ENCODE assay signal across 16 cellular contexts in genomic region chr10:133115981-133116380, GRCh38. TPM values are rescaled to one million over a fixed set of nuclear protein-coding genes. Genes with fewer than 3 reads are reported as not detected.
DNase-seq lines count a peak whose midpoint lies in the region; ATAC-seq and TF ChIP-seq lines count a peak whose summit lies in the region.
"Had no signal": no experiment of that assay in that cellular context is flagged by ENCODE, and none has a peak within 500 bp of the region (broad histone marks: within the 10 kb centered on the region; RNA-seq: fewer than 3 reads in every experiment).

No MANE protein-coding gene starts in this region.

- DNase-seq in right cardiac atrium (peak in 2 of 3 donors; percentile 18 to 22), cardiac septum (ENCODE audit: low spot score) (no peak), WTC11 (ENCODE audit: low spot score) (no peak), posterior vena cava (ENCODE audit: low spot score) (peak; percentile 64), DMS79 (lab: John Stamatoyannopoulos, UW) (no peak), neural progenitor cell (ENCODE audit: low spot score) (no peak), BE2C (no peak)
- DNase-seq: ACHN; C1 segment of cervical spinal cord; Calu3; CD4-positive, alpha-beta T cell; DMS 273 treated with DMSO at 0.1 percent for 48 hours; HCEC 1CT had no signal

- H3K4me1 Mint-ChIP-seq in WTC11, result no peaks in the 10 kb centered on the region
- H3K4me1 Mint-ChIP-seq in neural progenitor cell, result no peaks in the 10 kb centered on the region

- H3K27me3 Mint-ChIP-seq in WTC11 (ENCODE audit: low read depth), result no peaks in the 10 kb centered on the region; the same call in 1 of the 2 replicates
- peaks cover 16% of the 10 kb centered on the region for H3K27me3 Mint-ChIP-seq in neural progenitor cell (ENCODE audit: insufficient read depth, low read depth)

- H3F3A ChIP-seq in neural progenitor cell (ENCODE audit: low read depth), result no peaks in the 10 kb centered on the region

- no peak overlapping the region for H3K4me3 ChIP-seq in right cardiac atrium (ENCODE audit: low read length)
- H3K4me3 ChIP-seq in neural progenitor cell, result no peak overlapping the region
- H3K4me3 ChIP-seq in BE2C (ENCODE audit: low read depth, low read length), result no peak overlapping the region
- H3K4me3 ChIP-seq: GM12878 had no signal

- H3K9me3 Mint-ChIP-seq in WTC11 (peaks cover 18% of the 10 kb centered on the region), neural progenitor cell (peaks cover 25% of the 10 kb centered on the region)
- H3K9me3 Mint-ChIP-seq: CD4-positive, alpha-beta T cell had no signal

- no peaks in the 10 kb centered on the region for H3K79me2 ChIP-seq in neural progenitor cell (ENCODE audit: low read depth)

- no peak overlapping the region for H3K4me2 ChIP-seq in neural progenitor cell

- ATAC-seq in right cardiac atrium, result no peak
- 0 out of 2 replicates have a peak, but pooled peaks have one; percentile 20 for ATAC-seq in WTC11
- ATAC-seq: GM12878 had no signal

- no peaks in the 10 kb centered on the region for H4K20me1 ChIP-seq in neural progenitor cell (ENCODE audit: low read depth)

- H3K36me3 Mint-ChIP-seq in WTC11 (peaks cover 14% of the 10 kb centered on the region), neural progenitor cell (peaks cover 5% of the 10 kb centered on the region)

- H3K9ac ChIP-seq in neural progenitor cell, result no peak overlapping the region

- POLR2A ChIA-PET in WTC11 (lab: Charles Lee), result no interaction called here

- no peak overlapping the region for H2AFZ ChIP-seq in neural progenitor cell (replicated peaks)

- H3K9me3 ChIP-seq in right cardiac atrium (ENCODE audit: control insufficient read depth, low read length) (no peaks in the 10 kb centered on the region), neural progenitor cell (ENCODE audit: low read depth) (no peaks in the 10 kb centered on the region), BE2C (no peaks in the 10 kb centered on the region)

- 55% methylated on average over 17 of the region's 17 CpGs for WGBS in right cardiac atrium

- no peaks in the 10 kb centered on the region for H3K27me3 ChIP-seq in right cardiac atrium (ENCODE audit: control insufficient read depth, insufficient read depth)
- no peaks in the 10 kb centered on the region for H3K27me3 ChIP-seq in neural progenitor cell
- no peaks in the 10 kb centered on the region for H3K27me3 ChIP-seq in BE2C

- intact Hi-C loops in right cardiac atrium (cut with DNase I), result no loop called here
- intact Hi-C loops in cardiac septum (cut with DNase I), result no loop called here
- intact Hi-C loops in posterior vena cava (cut with DNase I), result no loop called here

- TF ChIP-seq CTCF in WTC11 (IDR thresholded peaks at IDR 0.05) (no peak), neural progenitor cell (IDR thresholded peaks at IDR 0.05) (no peak), BE2C (IDR thresholded peaks at IDR 0.05; ENCODE audit: low read depth, low read length) (no peak)

- H3K4me1 ChIP-seq in right cardiac atrium (ENCODE audit: control insufficient read depth, insufficient read depth, low read length), result no peaks in the 10 kb centered on the region
- H3K4me1 ChIP-seq in neural progenitor cell, result no peaks in the 10 kb centered on the region
- no peaks in the 10 kb centered on the region for H3K4me1 ChIP-seq in BE2C

- H3K36me3 ChIP-seq in neural progenitor cell (no peaks in the 10 kb centered on the region), BE2C (no peaks in the 10 kb centered on the region)

- H3K27ac ChIP-seq in right cardiac atrium (ENCODE audit: low read length) (no peak overlapping the region), neural progenitor cell (no peak overlapping the region)

- H3K4me3 Mint-ChIP-seq in WTC11 (no peak overlapping the region), neural progenitor cell (no peak overlapping the region)
- H3K4me3 Mint-ChIP-seq: CD4-positive, alpha-beta T cell had no signal

- CTCF ChIA-PET in WTC11 (lab: Charles Lee), result interaction anchor here (0.9 kb wide), 1 partner anchor 27 kb away, joined by 5 read pairs; no protein-coding TSS in a partner anchor

- H3K27ac Mint-ChIP-seq in WTC11 (no peak overlapping the region), neural progenitor cell (no peak overlapping the region)
- H3K27ac Mint-ChIP-seq: CD4-positive, alpha-beta T cell had no signal

TF ChIP-seq in WTC11, 78 proteins besides CTCF, POLR2A, EP300 and RAD21:
- TF ChIP-seq ZNF416 (CRISPR knock-in tag; IDR thresholded peaks at IDR 0.05) (no peak), ARID4B (CRISPR knock-in tag; IDR thresholded peaks at IDR 0.05; ENCODE audit: borderline replicate concordance) (no peak), SOX15 (CRISPR knock-in tag; IDR thresholded peaks at IDR 0.05) (no peak), ZNF121 (CRISPR knock-in tag; IDR thresholded peaks at IDR 0.05) (no peak), RORB (CRISPR knock-in tag; IDR thresholded peaks at IDR 0.05) (no peak), E2F5 (CRISPR knock-in tag; IDR thresholded peaks at IDR 0.05) (no peak), ATF3 (CRISPR knock-in tag; conservative IDR thresholded peaks at IDR 0.05) (no peak)
- TF ChIP-seq, protein P1, sequence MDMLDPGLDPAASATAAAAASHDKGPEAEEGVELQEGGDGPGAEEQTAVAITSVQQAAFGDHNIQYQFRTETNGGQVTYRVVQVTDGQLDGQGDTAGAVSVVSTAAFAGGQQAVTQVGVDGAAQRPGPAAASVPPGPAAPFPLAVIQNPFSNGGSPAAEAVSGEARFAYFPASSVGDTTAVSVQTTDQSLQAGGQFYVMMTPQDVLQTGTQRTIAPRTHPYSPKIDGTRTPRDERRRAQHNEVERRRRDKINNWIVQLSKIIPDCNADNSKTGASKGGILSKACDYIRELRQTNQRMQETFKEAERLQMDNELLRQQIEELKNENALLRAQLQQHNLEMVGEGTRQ (CRISPR knock-in tag; IDR thresholded peaks at IDR 0.05), result no peak

RNA-seq across cellular contexts. Expression of gene ADGRA1, which starts 28.3 kb away (rescaled TPM):
- under 1 TPM in 1 of 4 donors, not detected in 3; 0.14 TPM for total RNA-seq in right cardiac atrium
- 0.02 TPM for polyA plus RNA-seq in right cardiac atrium
- 0.19 TPM for total RNA-seq in cardiac septum
- total RNA-seq in WTC11 (2021), result 0.11 to 0.20 TPM (median 0.18 TPM) in 3 replicates
- total RNA-seq in posterior vena cava, result under 1 TPM; 0.10 to 0.56 TPM
- total RNA-seq in neural progenitor cell (ENCODE audit: low replicate concordance), result not detected in 2 replicates
- polyA plus RNA-seq in BE2C (2012; ENCODE audit: insufficient read depth, insufficient read length, low read depth), result not detected
- total RNA-seq: Calu3; CD4-positive, alpha-beta T cell; G401; GM12878; H4 had no signal
- polyA plus RNA-seq: GM12878 had no signal

RNA-seq across cellular contexts. Expression of gene KNDC1, which starts 44.0 kb away (rescaled TPM):
- total RNA-seq in right cardiac atrium (1 to 10 TPM in 2 of 4 donors, under 1 TPM in 2; 0.41 to 1.4 (median 0.91) TPM), cardiac septum (0.05 TPM), WTC11 (2021) (25.7 to 26.8 TPM (median 26.6 TPM) in 3 replicates), posterior vena cava (under 1 TPM; 0.33 to 0.37 TPM), neural progenitor cell (ENCODE audit: low replicate concordance) (1.8 and 5.6 TPM in 2 replicates)
- 0.23 TPM for polyA plus RNA-seq in right cardiac atrium
- polyA plus RNA-seq in BE2C (2012; ENCODE audit: insufficient read depth, insufficient read length, low read depth), result 3.9 TPM
- total RNA-seq: CD4-positive, alpha-beta T cell had no signal

Comparison
In these comparisons a context has a peak if more than half of its experiments do, and no peak if none do; other contexts are left out.
1. DNase-seq: peak in right cardiac atrium (2 of 3) and posterior vena cava (single experiment); none in cardiac septum (single experiment), WTC11 (single experiment), DMS79 (single experiment), neural progenitor cell (single experiment) and BE2C (single experiment).